ENCODE assay signal across 11 cellular contexts in the genomic region with DNA sequence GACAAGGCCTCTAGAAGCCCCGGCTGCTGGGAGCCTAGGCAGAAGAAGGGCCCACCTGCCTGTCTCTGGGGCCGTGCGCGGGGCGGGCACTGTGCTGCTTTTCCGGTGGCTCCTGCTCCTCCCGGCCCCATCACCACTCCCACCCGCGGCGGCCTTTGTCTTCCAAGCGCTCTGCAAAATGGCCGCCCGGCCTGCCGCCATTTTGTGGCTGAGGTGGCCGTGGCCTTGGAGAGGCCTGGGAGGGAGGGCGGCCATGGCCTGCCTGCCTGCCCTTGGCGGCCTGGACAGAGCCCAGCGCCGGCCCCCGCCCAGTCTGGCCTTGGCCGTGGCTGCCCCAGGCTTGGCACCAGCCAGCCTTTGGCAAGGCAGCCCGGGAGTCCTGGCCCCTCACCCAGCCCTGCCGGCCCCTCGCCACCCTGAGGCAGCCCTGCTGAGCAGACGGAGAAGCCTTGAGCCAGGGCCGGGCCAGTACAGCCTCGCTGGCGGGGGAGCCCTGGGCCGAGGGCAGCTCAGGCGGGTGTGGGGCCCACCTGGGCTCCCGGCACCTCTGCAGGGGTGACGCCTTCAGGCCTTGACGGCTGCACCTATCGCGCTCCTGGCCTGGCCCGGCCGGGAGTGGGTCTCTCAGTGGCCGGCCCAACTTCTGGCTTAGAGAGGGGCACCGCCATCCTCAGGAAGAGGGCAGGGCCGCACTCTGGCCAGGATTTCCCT. TPM values are rescaled to one million over a fixed set of nuclear protein-coding genes. Genes with fewer than 3 reads are reported as not detected.
A peak's percentile ranks its signal among the peaks of the same experiment; 100 is the strongest.
DNase-seq lines count a peak whose midpoint lies in the region; ATAC-seq and TF ChIP-seq lines count a peak whose summit lies in the region.
"Had no signal": no experiment of that assay in that cellular context is flagged by ENCODE, and none has a peak within 500 bp of the region (broad histone marks: within the 10 kb centered on the region; RNA-seq: fewer than 3 reads in every experiment).

No MANE protein-coding gene starts in this region.

- H3K27ac ChIP-seq in colonic mucosa (peak overlapping the region; percentile 45), lower lobe of right lung (peak overlapping the region; percentile 83), substantia nigra (ENCODE audit: low read depth, low read length, poor library complexity, severe bottlenecking) (peak overlapping the region; percentile 93)

- H3K36me3 ChIP-seq in colonic mucosa (peaks cover 6% of the 10 kb centered on the region), lower lobe of right lung (peaks cover 87% of the 10 kb centered on the region)

- H3K9me3 ChIP-seq in colonic mucosa (no peaks in the 10 kb centered on the region), lower lobe of right lung (no peaks in the 10 kb centered on the region)

- no peaks in the 10 kb centered on the region for H3K36me3 Mint-ChIP-seq in activated T-cell treated with anti-CD3 and anti-CD28 coated beads, Interleukin-2, amount 50 U/mL, for 24 hours (ENCODE audit: low read depth)

- no peak overlapping the region for H3K27ac Mint-ChIP-seq in activated T-cell treated with anti-CD3 and anti-CD28 coated beads, Interleukin-2, amount 50 U/mL, for 24 hours
- H3K27ac Mint-ChIP-seq: activated naive CD4-positive, alpha-beta T cell treated with anti-CD3 and anti-CD28 coated beads for 36 hours had no signal

- intact Hi-C loops in colonic mucosa (cut with DNase I) (no loop called here), lower lobe of right lung (cut with DNase I) (no loop called here)

- DNase-seq in NCI-H2107 (lab: John Stamatoyannopoulos, UW) (peak; percentile 59), colonic mucosa (no peak), lower lobe of right lung (no peak), substantia nigra (lab: John Stamatoyannopoulos, UW) (peak in 35 of 49 donors; percentile 42 to 94 (median 69)), NCI-H226 (no peak), NCI-H526 treated with DMSO at 0.1 percent for 48 hours (lab: John Stamatoyannopoulos, UW) (no peak)
- DNase-seq in activated T-cell treated with anti-CD3 and anti-CD28 coated beads, Interleukin-2, amount 50 U/mL, for 24 hours = no peak
- DNase-seq: activated CD4-positive, alpha-beta T cell treated with anti-CD3 and anti-CD28 coated beads for 4 hours; activated naive CD4-positive, alpha-beta T cell treated with anti-CD3 and anti-CD28 coated beads for 36 hours; stimulated activated CD4-positive, alpha-beta T cell treated with anti-CD3 and anti-CD28 coated beads, Interleukin-1b, Interleukin-23, amount 100 ng/mL, for 48 hours had no signal

- no peak overlapping the region for H3K4me3 Mint-ChIP-seq in activated T-cell treated with anti-CD3 and anti-CD28 coated beads, Interleukin-2, amount 50 U/mL, for 24 hours
- H3K4me3 Mint-ChIP-seq: activated naive CD4-positive, alpha-beta T cell treated with anti-CD3 and anti-CD28 coated beads for 36 hours had no signal

- peak overlapping the region in 1 of 2 donors; percentile 29 for H3K9ac ChIP-seq in colonic mucosa (ENCODE audit: low read depth in 2 of 2, low read length in 2 of 2)

- no peaks in the 10 kb centered on the region for H3K4me1 Mint-ChIP-seq in activated T-cell treated with anti-CD3 and anti-CD28 coated beads, Interleukin-2, amount 50 U/mL, for 24 hours (ENCODE audit: low read depth)

- no peaks in the 10 kb centered on the region for H3K9me3 Mint-ChIP-seq in activated T-cell treated with anti-CD3 and anti-CD28 coated beads, Interleukin-2, amount 50 U/mL, for 24 hours
- H3K9me3 Mint-ChIP-seq: activated naive CD4-positive, alpha-beta T cell treated with anti-CD3 and anti-CD28 coated beads for 36 hours had no signal

- H3K27me3 ChIP-seq in colonic mucosa (no peaks in the 10 kb centered on the region), lower lobe of right lung (ENCODE audit: low read depth) (no peaks in the 10 kb centered on the region)

- H3K27me3 Mint-ChIP-seq in activated T-cell treated with anti-CD3 and anti-CD28 coated beads, Interleukin-2, amount 50 U/mL, for 24 hours = no peaks in the 10 kb centered on the region

- ATAC-seq in lower lobe of right lung = no peak
- ATAC-seq in GM18867 (IDR thresholded peaks at IDR 0.05; ENCODE audit: unreplicated experiment) = no peak

- H3K4me3 ChIP-seq in colonic mucosa = no peak overlapping the region
- H3K4me3 ChIP-seq in lower lobe of right lung = peak overlapping the region; percentile 21

- no peak for TF ChIP-seq CTCF in colonic mucosa (IDR thresholded peaks at IDR 0.05)
- TF ChIP-seq CTCF in lower lobe of right lung (IDR thresholded peaks at IDR 0.05) = no peak

- no peaks in the 10 kb centered on the region for H3K4me1 ChIP-seq in colonic mucosa
- H3K4me1 ChIP-seq in lower lobe of right lung = peaks cover 83% of the 10 kb centered on the region

RNA-seq across cellular contexts. Expression of a gene that starts 46.0 kb away (rescaled TPM):
- total RNA-seq in colonic mucosa (10 to 100 TPM; 59.8 to 74.8 TPM), lower lobe of right lung (20.5 TPM)

Comparison
In these comparisons a context has a peak if more than half of its experiments do, and no peak if none do; other contexts are left out.
1. DNase-seq: peak in NCI-H2107 (single experiment) and substantia nigra (35 of 49); none in colonic mucosa (single experiment), lower lobe of right lung (single experiment), NCI-H226 (single experiment), activated T-cell treated with anti-CD3 and anti-CD28 coated beads, Interleukin-2, amount 50 U/mL, for 24 hours (single experiment) and NCI-H526 treated with DMSO at 0.1 percent for 48 hours (single experiment).
2. Peak in every context shown above with its lines, with median percentiles within 50 percentile points of each other: H3K27ac ChIP-seq.